In genomic region chr3:30206051-30206450, GRCh38 we compare ENCODE assay signal across 30 cellular contexts.
"Had no signal": no experiment of that assay in that cellular context is flagged by ENCODE, and none has a peak within 500 bp of the region (broad histone marks: within the 10 kb centered on the region; RNA-seq: fewer than 3 reads in every experiment).

No MANE protein-coding gene starts in this region.

- H3K36me3 Mint-ChIP-seq: immature natural killer cell; natural killer cell treated with Interleukin-12 subunit alpha and Interleukin-12 subunit beta and Interleukin-15 and Interleukin-18, amount 100 ng/mL, for 72 hours; stimulated activated memory B cell treated with anti-CD40 and anti-IgM and Interleukin-4, amounts not matched to agents 10 μg/mL and 1 μg/mL and 100 μg/mL, for 72 hours; T-cell had no signal

- H3K27me3 ChIP-seq: brain microvascular endothelial cell, foreskin keratinocyte, heart left ventricle, right atrium auricular region, tibial nerve had no signal

- H3K4me1 ChIP-seq: foreskin keratinocyte, right atrium auricular region, tibial nerve had no signal

- H3K36me3 ChIP-seq: brain microvascular endothelial cell, heart left ventricle, right atrium auricular region, tibial nerve had no signal

- H3K4me3 ChIP-seq: heart left ventricle, right atrium auricular region, smooth muscle cell, tibial nerve had no signal

- H3K9me3 ChIP-seq: right atrium auricular region, tibial nerve had no signal

- DNase-seq: activated B cell treated with CpG ODN at 0.5 μM for 24 hours; activated CD4-positive, alpha-beta T cell treated with anti-CD3 and anti-CD28 coated beads for 36 hours; activated CD4-positive, alpha-beta T cell treated with anti-CD3 and anti-CD28 coated beads, Interleukin-2, amount 50 U/mL, for 4 hours; activated CD8-positive, alpha-beta memory T cell treated with anti-CD3 and anti-CD28 coated beads, Interleukin-2, amount 50 U/mL, for 4 hours; activated gamma-delta T cell treated with Interleukin-2 at 50 U/mL for 16 hours; activated naive CD4-positive, alpha-beta T cell treated with anti-CD3 and anti-CD28 coated beads, Interleukin-2, amount 50 U/mL, for 16 hours; activated T-cell treated with anti-CD3 and anti-CD28 coated beads, Interleukin-2, amount 50 U/mL, for 24 hours; amniotic stem cell; brain microvascular endothelial cell; cortex of kidney; foreskin keratinocyte; heart left ventricle; hypothalamus; immature natural killer cell; kidney; left colon; stimulated activated CD4-positive, alpha-beta T cell treated with anti-CD3 and anti-CD28 coated beads, Interleukin-1b, Interleukin-23, amount 100 ng/mL, for 48 hours; stimulated activated CD4-positive, alpha-beta T cell treated with anti-CD3 and anti-CD28 coated beads, Interleukin-4, amount 100 ng/mL, for 4 hours; stimulated activated CD8-positive, alpha-beta memory T cell treated with anti-CD3 and anti-CD28 coated beads, Interleukin-4, amount 100 ng/mL, for 48 hours; T-cell had no signal

- H3K9me3 Mint-ChIP-seq: activated B cell treated with CpG ODN at 0.5 μM for 24 hours; activated T-cell treated with anti-CD3 and anti-CD28 coated beads, Interleukin-2, amount 50 U/mL, for 24 hours; activated T-helper 17 cell treated with anti-CD3 and anti-CD28 coated beads, Interleukin-2, amount 50 U/mL, for 72 hours; immature natural killer cell; natural killer cell treated with Interleukin-12 subunit alpha and Interleukin-12 subunit beta and Interleukin-15 and Interleukin-18, amount 100 ng/mL, for 72 hours; stimulated activated memory B cell treated with anti-CD40 and anti-IgM and Interleukin-4, amounts not matched to agents 10 μg/mL and 1 μg/mL and 100 μg/mL, for 72 hours had no signal

- ATAC-seq: activated CD4-positive, alpha-beta T cell treated with anti-CD3 and anti-CD28 coated beads for 36 hours; activated T-helper 17 cell treated with anti-CD3 and anti-CD28 coated beads, Interleukin-2, amount 50 U/mL, for 72 hours; esophagus mucosa; foreskin keratinocyte; heart left ventricle; left colon; natural killer cell treated with Interleukin-12 subunit alpha and Interleukin-12 subunit beta and Interleukin-15 and Interleukin-18, amount 100 ng/mL, for 72 hours; stimulated activated memory B cell treated with anti-CD40 and anti-IgM and Interleukin-4, amounts not matched to agents 10 μg/mL and 1 μg/mL and 100 μg/mL, for 72 hours; T-cell had no signal

- H3K4me2 ChIP-seq: smooth muscle cell had no signal

- H3K27me3 Mint-ChIP-seq: activated B cell treated with CpG ODN at 0.5 μM for 24 hours; activated CD4-positive, alpha-beta T cell treated with anti-CD3 and anti-CD28 coated beads for 36 hours; activated T-cell treated with anti-CD3 and anti-CD28 coated beads, Interleukin-2, amount 50 U/mL, for 24 hours; activated T-helper 17 cell treated with anti-CD3 and anti-CD28 coated beads, Interleukin-2, amount 50 U/mL, for 72 hours; natural killer cell treated with Interleukin-12 subunit alpha and Interleukin-12 subunit beta and Interleukin-15 and Interleukin-18, amount 100 ng/mL, for 72 hours; stimulated activated memory B cell treated with anti-CD40 and anti-IgM and Interleukin-4, amounts not matched to agents 10 μg/mL and 1 μg/mL and 100 μg/mL, for 72 hours; T-cell had no signal

- H3K27ac Mint-ChIP-seq: activated B cell treated with CpG ODN at 0.5 μM for 24 hours; activated CD4-positive, alpha-beta T cell treated with anti-CD3 and anti-CD28 coated beads for 36 hours; activated T-cell treated with anti-CD3 and anti-CD28 coated beads, Interleukin-2, amount 50 U/mL, for 24 hours; activated T-helper 17 cell treated with anti-CD3 and anti-CD28 coated beads, Interleukin-2, amount 50 U/mL, for 72 hours; immature natural killer cell; stimulated activated memory B cell treated with anti-CD40 and anti-IgM and Interleukin-4, amounts not matched to agents 10 μg/mL and 1 μg/mL and 100 μg/mL, for 72 hours; T-helper 2 cell treated with Interferon-gamma antibody and Interleukin-4, amounts not matched to agents 5 μg/mL and 100 μg/mL, for 36 hours had no signal

- H3K27ac ChIP-seq: brain microvascular endothelial cell, foreskin keratinocyte, heart left ventricle, right atrium auricular region, tibial nerve had no signal

- FAIRE-seq: astrocyte, endothelial cell of umbilical vein, kidney had no signal

- H3K4me3 Mint-ChIP-seq: activated B cell treated with CpG ODN at 0.5 μM for 24 hours; activated CD4-positive, alpha-beta T cell treated with anti-CD3 and anti-CD28 coated beads for 36 hours; activated T-cell treated with anti-CD3 and anti-CD28 coated beads, Interleukin-2, amount 50 U/mL, for 24 hours; activated T-helper 17 cell treated with anti-CD3 and anti-CD28 coated beads, Interleukin-2, amount 50 U/mL, for 72 hours; immature natural killer cell; natural killer cell treated with Interleukin-12 subunit alpha and Interleukin-12 subunit beta and Interleukin-15 and Interleukin-18, amount 100 ng/mL, for 72 hours; stimulated activated memory B cell treated with anti-CD40 and anti-IgM and Interleukin-4, amounts not matched to agents 10 μg/mL and 1 μg/mL and 100 μg/mL, for 72 hours; T-helper 2 cell treated with Interferon-gamma antibody and Interleukin-4, amounts not matched to agents 5 μg/mL and 100 μg/mL, for 36 hours had no signal
